Comparison of ENCODE assay signal across 14 cellular contexts in the genomic region with DNA sequence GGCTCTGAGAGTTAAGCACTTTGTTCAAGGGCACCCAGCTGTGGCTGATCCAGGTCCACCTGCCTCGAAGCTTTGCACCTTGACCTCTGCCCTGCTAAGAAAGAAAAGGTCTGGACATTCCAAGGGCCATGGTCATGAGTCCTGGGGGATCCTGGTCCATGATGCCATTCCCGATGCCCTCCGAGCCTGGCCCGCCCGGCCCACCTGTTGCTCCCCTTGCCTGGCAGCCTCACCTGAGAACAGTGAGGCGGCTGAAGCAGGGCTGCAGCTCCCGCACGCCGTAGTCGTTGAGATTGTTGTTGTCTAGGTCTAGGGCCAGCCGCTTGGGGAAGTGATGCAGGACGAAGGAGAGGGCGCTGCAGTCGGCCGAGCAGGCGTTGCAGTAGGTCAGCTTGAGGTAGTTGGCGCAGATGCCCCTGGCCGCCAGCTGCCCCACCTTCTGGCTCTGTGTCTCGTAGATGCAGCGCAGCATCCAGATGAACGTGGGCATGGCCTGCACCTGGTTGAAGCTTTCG.
"Had no signal": no experiment of that assay in that cellular context is flagged by ENCODE, and none has a peak within 500 bp of the region (broad histone marks: within the 10 kb centered on the region; RNA-seq: fewer than 3 reads in every experiment).

No MANE protein-coding gene starts in this region.

- H3K27me3 ChIP-seq: dorsolateral prefrontal cortex, heart right ventricle had no signal

- H3K9me3 ChIP-seq: heart right ventricle, lower lobe of right lung, prostate gland had no signal

- DNase-seq: cortex of kidney; dorsolateral prefrontal cortex; effector memory CD4-positive, alpha-beta T cell; heart right ventricle; hypothalamus; lower lobe of right lung; naive B cell; small intestine; stimulated activated CD4-positive, alpha-beta T cell treated with anti-CD3 and anti-CD28 coated beads, Interleukin-2, amount 100 ng/mL, for 48 hours; stimulated activated naive CD4-positive, alpha-beta T cell treated with Interleukin-2 at 50 U/mL for 16 hours; trophoblast cell had no signal

- H3K36me3 ChIP-seq: prostate gland had no signal

- H3K4me1 ChIP-seq: parathyroid adenoma, prostate gland had no signal

- ATAC-seq: esophagus mucosa, heart right ventricle had no signal

- H3K27ac ChIP-seq: dorsolateral prefrontal cortex, heart right ventricle, lower lobe of right lung, parathyroid adenoma, prostate gland had no signal

- H3K4me3 ChIP-seq: dorsolateral prefrontal cortex, heart right ventricle, lower lobe of right lung, prostate gland had no signal
